In the genomic region with DNA sequence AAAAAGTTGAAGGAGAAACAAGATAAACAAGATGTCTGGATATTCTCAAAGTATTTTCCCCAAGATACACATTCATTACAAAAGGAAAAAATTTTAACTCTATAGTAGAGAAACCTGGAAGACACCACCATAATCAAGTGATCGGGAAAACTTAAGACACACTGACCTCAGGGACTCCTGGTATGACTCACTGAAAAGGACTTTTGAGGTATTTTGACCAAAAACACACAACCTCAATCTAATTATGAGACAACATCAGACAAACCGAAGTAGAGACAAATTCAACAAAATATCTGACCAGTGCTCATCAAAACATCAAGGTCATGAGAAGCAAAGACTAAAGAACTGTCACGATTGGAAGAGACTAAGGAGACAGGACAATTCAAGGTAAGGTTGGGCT, we compare ENCODE assay signal across 10 cellular contexts. TPM values are rescaled to one million over a fixed set of nuclear protein-coding genes. Genes with fewer than 3 reads are reported as not detected.
DNase-seq lines count a peak whose midpoint lies in the region; ATAC-seq, FAIRE-seq and TF ChIP-seq lines count a peak whose summit lies in the region.
"Had no signal": no experiment of that assay in that cellular context is flagged by ENCODE, and none has a peak within 500 bp of the region (broad histone marks: within the 10 kb centered on the region; RNA-seq: fewer than 3 reads in every experiment).

No MANE protein-coding gene starts in this region.

- FAIRE-seq in H54 (lab: Jason Lieb, UNC): no peak

- no peak overlapping the region for H3K4me3 ChIP-seq in body of pancreas
- H3K4me3 ChIP-seq in ovary: no peak overlapping the region
- H3K4me3 ChIP-seq: mucosa of descending colon had no signal

- H3K36me3 ChIP-seq in body of pancreas (replicated peaks in 1 of 2; ENCODE audit: insufficient read depth in 1 of 2, low read depth in 2 of 2) (no peaks in the 10 kb centered on the region), ovary (no peaks in the 10 kb centered on the region)

- H3K4me1 ChIP-seq in body of pancreas (peaks cover 94% of the 10 kb centered on the region), ovary (ENCODE audit: insufficient read depth) (peaks cover 32% of the 10 kb centered on the region)

- no peak for TF ChIP-seq EP300 in ovary (IDR thresholded peaks at IDR 0.05)

- WGBS in body of pancreas, 2 donors: 51 to 56% methylated on average over 3 of the region's 3 CpGs
- WGBS in ovary, 3 donors: 6 to 19% (median 11%) methylated on average over 3 of the region's 3 CpGs

- no peak for TF ChIP-seq POLR2A in body of pancreas (IDR thresholded peaks at IDR 0.05)
- TF ChIP-seq POLR2A in ovary (IDR thresholded peaks at IDR 0.05): no peak
- no peak for TF ChIP-seq POLR2A in H54 (IDR thresholded peaks at IDR 0.05; ENCODE audit: low read depth, low read length)

- peak; percentile 41 for ATAC-seq in HG02973 (IDR thresholded peaks at IDR 0.05; ENCODE audit: unreplicated experiment)
- no peak for ATAC-seq in body of pancreas
- ATAC-seq: mucosa of descending colon had no signal

- intact Hi-C loops in body of pancreas (cut with DNase I): no loop called here
- intact Hi-C loops in ovary (cut with DNase I): no loop called here

- H3K27ac ChIP-seq in body of pancreas (peak overlapping the region; percentile 22 to 81 (median 60)), ovary (peak overlapping the region; percentile 9 to 74)

- no peaks in the 10 kb centered on the region for H3K9me3 ChIP-seq in body of pancreas
- H3K9me3 ChIP-seq in ovary: no peaks in the 10 kb centered on the region
- H3K9me3 ChIP-seq: mucosa of descending colon had no signal

- TF ChIP-seq CTCF in body of pancreas (IDR thresholded peaks at IDR 0.05): no peak
- TF ChIP-seq CTCF in ovary (IDR thresholded peaks at IDR 0.05): no peak

- peak; percentile 69 for DNase-seq in ELR (ENCODE audit: low read depth)
- DNase-seq in body of pancreas: no peak
- DNase-seq in ovary: no peak
- no peak for DNase-seq in OCI-M1 (lab: John Stamatoyannopoulos, UW)
- DNase-seq in NOMO-1 treated with DMSO at 0.1 percent for 48 hours (lab: John Stamatoyannopoulos, UW; ENCODE audit: unreplicated experiment): no peak
- DNase-seq in GM03348 (ENCODE audit: low spot score): no peak
- DNase-seq in H54 (ENCODE audit: insufficient read length, low spot score): no peak
- DNase-seq: mucosa of descending colon, NCI-H1417 had no signal

- H3K27me3 ChIP-seq in body of pancreas (no peaks in the 10 kb centered on the region), ovary (no peaks in the 10 kb centered on the region)

RNA-seq across cellular contexts. Expression of a gene that starts 34.7 kb away (rescaled TPM):
- 10 to 100 TPM; 10.9 to 35.3 TPM for total RNA-seq in body of pancreas
- total RNA-seq in ovary: 10 to 100 TPM; 21.3 to 30.4 (median 26.4) TPM
- 10 to 100 TPM; 13.4 to 44.7 TPM for polyA plus RNA-seq in ovary
